7 cellular contexts compared by ENCODE assay signal in genomic region chr1:228459091-228459993, GRCh38. TPM values are rescaled to one million over a fixed set of nuclear protein-coding genes. Genes with fewer than 3 reads are reported as not detected.
A peak's percentile ranks its signal among the peaks of the same experiment; 100 is the strongest.
DNase-seq lines count a peak whose midpoint lies in the region; ATAC-seq, FAIRE-seq and TF ChIP-seq lines count a peak whose summit lies in the region.

No MANE protein-coding gene starts in this region.

- FAIRE-seq in pancreas (lab: Jason Lieb, UNC), result no peak

- H3K36me3 ChIP-seq in gastroesophageal sphincter (no peaks in the 10 kb centered on the region), pancreas (no peaks in the 10 kb centered on the region)

- peak; percentile 72 for DNase-seq in GM12864 (ENCODE audit: low read depth)
- peak; percentile 50 for DNase-seq in HS-5 (ENCODE audit: low read depth)
- DNase-seq in OCI-M1 (lab: John Stamatoyannopoulos, UW), result peak; percentile 88
- peak; percentile 64 for DNase-seq in activated naive CD4-positive, alpha-beta T cell treated with Interleukin-2 at 50 U/mL for 16 hours
- peak in 3 of 6 donors; percentile 44 to 48 (median 45) for DNase-seq in pancreas
- DNase-seq in NCI-H1048 (lab: John Stamatoyannopoulos, UW), result no peak

- H3K4me1 ChIP-seq in gastroesophageal sphincter (peaks cover 0 to 46% (median 12%) of the 10 kb centered on the region in 3 donors), pancreas (peaks cover 0 to 9% (median 0%) of the 10 kb centered on the region in 3 donors)

- TF ChIP-seq POLR2A in gastroesophageal sphincter (IDR thresholded peaks at IDR 0.05), result no peak

- no peak for TF ChIP-seq EP300 in gastroesophageal sphincter (IDR thresholded peaks at IDR 0.05)

- H3K4me3 ChIP-seq in GM12864 (ENCODE audit: low read depth, low read length) (peak overlapping the region; percentile 82), gastroesophageal sphincter (peak overlapping the region; percentile 15 to 55), pancreas (peak overlapping the region in 2 of 4 donors; percentile 35 to 44)

- H3K9me3 ChIP-seq in gastroesophageal sphincter, result no peaks in the 10 kb centered on the region
- no peaks in the 10 kb centered on the region for H3K9me3 ChIP-seq in pancreas

- H3K27ac ChIP-seq in gastroesophageal sphincter, result peak overlapping the region in 3 of 4 donors; percentile 68 to 85 (median 83)
- H3K27ac ChIP-seq in pancreas, result no peak overlapping the region

- peak; percentile 63 for ATAC-seq in gastroesophageal sphincter
- ATAC-seq in pancreas, result peak in 3 of 4 donors; percentile 26 to 49 (median 42)

- 9 to 11% methylated on average over 12 to 27 of the region's 41 CpGs for WGBS in gastroesophageal sphincter (ENCODE audit: low coverage in 1 of 2), 2 donors
- WGBS in pancreas, 2 donors, result 9 to 11% methylated on average over 41 of the region's 41 CpGs

- intact Hi-C loops in pancreas (cut with DNase I), result no loop called here

- peaks cover 100% of the 10 kb centered on the region for H3K27me3 ChIP-seq in gastroesophageal sphincter
- H3K27me3 ChIP-seq in pancreas, result peaks cover 0 to 26% (median 9%) of the 10 kb centered on the region in 4 donors

- TF ChIP-seq CTCF in GM12864 (IDR thresholded peaks at IDR 0.05; ENCODE audit: low read depth, low read length, missing control alignments), result peak; percentile 85
- TF ChIP-seq CTCF in gastroesophageal sphincter (IDR thresholded peaks at IDR 0.05), result peak; percentile 25 to 68 (median 58)
- peak in 3 of 4 donors; percentile 50 to 59 (median 52) for TF ChIP-seq CTCF in pancreas (IDR thresholded peaks at IDR 0.05)

RNA-seq across cellular contexts. Expression of gene RNF187, which starts 27.8 kb away (rescaled TPM):
- 10 to 100 TPM; 33.9 to 80.6 (median 52.4) TPM for total RNA-seq in gastroesophageal sphincter
- total RNA-seq in pancreas, result 10 to 100 TPM; 50.7 to 60.2 (median 54.1) TPM
- polyA plus RNA-seq in pancreas, result 10 to 100 TPM; 16.0 to 23.2 TPM

RNA-seq across cellular contexts. Expression of gene TRIM17, which starts 42.7 kb away (rescaled TPM):
- not detected for total RNA-seq in gastroesophageal sphincter
- 1 to 10 TPM in 1 of 6 donors, under 1 TPM in 4, not detected in 1; 0.14 to 2.4 (median 0.38) TPM for total RNA-seq in pancreas
- under 1 TPM; 0.14 to 0.68 TPM for polyA plus RNA-seq in pancreas

RNA-seq across cellular contexts. Expression of gene TRIM11, which starts 52.7 kb away (rescaled TPM):
- total RNA-seq in gastroesophageal sphincter (10 to 100 TPM; 16.3 to 24.6 (median 21.9) TPM), pancreas (10 to 100 TPM in 2 of 6 donors, 1 to 10 TPM in 4; 7.6 to 15.1 (median 9.2) TPM)
- 10 to 100 TPM; 13.6 to 16.3 TPM for polyA plus RNA-seq in pancreas

Comparison
In these comparisons a context has a peak if more than half of its experiments do, and no peak if none do; other contexts are left out.
1. H3K27ac ChIP-seq: peak in gastroesophageal sphincter (3 of 4); none in pancreas (0 of 4).
2. Peak in every context shown above with its lines, with median percentiles within 50 percentile points of each other: CTCF ChIP-seq.